Comparison of ENCODE assay signal across 8 cellular contexts in genomic region chr11:1382831-1383607, GRCh38. TPM values are rescaled to one million over a fixed set of nuclear protein-coding genes. Genes with fewer than 3 reads are reported as not detected.
DNase-seq lines count a peak whose midpoint lies in the region; ATAC-seq, FAIRE-seq and TF ChIP-seq lines count a peak whose summit lies in the region.

No MANE protein-coding gene starts in this region.

- 0 to 1% (median 0%) methylated on average over 40 to 56 of the region's 56 CpGs for whole genome bisulfite sequencing in small intestine, 3 donors

- no peak for TF ChIP-seq CTCF in HCT116 (IDR thresholded peaks at IDR 0.05 in 2 of 3, conservative IDR thresholded peaks at IDR 0.05 in 1 of 3; ENCODE audit: borderline replicate concordance in 1 of 3, insufficient read depth in 1 of 3, low read depth in 2 of 3, low read length in 2 of 3)
- no peak for TF ChIP-seq CTCF in WI38 (IDR thresholded peaks at IDR 0.05; ENCODE audit: low read depth, low read length)
- TF ChIP-seq CTCF in breast epithelium (IDR thresholded peaks at IDR 0.05): no peak

- CTCF ChIA-PET in HCT116 (lab: Charles Lee): no interaction called here

- H3K9me3 ChIP-seq in HCT116 (ENCODE audit: control insufficient read depth in 1 of 2, insufficient read depth in 1 of 2, low read depth in 1 of 2, low read length in 2 of 2) (no peaks in the 10 kb centered on the region; a peak in 1 of 4 replicates), breast epithelium (no peaks in the 10 kb centered on the region), small intestine (ENCODE audit: control insufficient read depth, low read depth) (no peaks in the 10 kb centered on the region)

- H3K27me3 ChIP-seq in HCT116 (ENCODE audit: insufficient read depth, low read length) (no peaks in the 10 kb centered on the region), breast epithelium (no peaks in the 10 kb centered on the region), small intestine (ENCODE audit: control insufficient read depth in 2 of 2, insufficient read depth in 2 of 2, low read length in 2 of 2) (no peaks in the 10 kb centered on the region)

- H3K4me1 ChIP-seq in HCT116 (ENCODE audit: control insufficient read depth in 1 of 2, insufficient read depth in 2 of 2, low read length in 2 of 2) (peaks cover 6 to 17% of the 10 kb centered on the region in 2 experiments), breast epithelium (no peaks in the 10 kb centered on the region), small intestine (ENCODE audit: control insufficient read depth in 2 of 2, insufficient read depth in 1 of 2, low read depth in 1 of 2, low read length in 1 of 2) (peaks cover 0 to 2% of the 10 kb centered on the region in 2 donors)

- DNase-seq in DMS79 treated with DMSO at 0.1 percent for 48 hours (lab: John Stamatoyannopoulos, UW): peak; percentile 52
- peak; percentile 31 for DNase-seq in HCT116 (ENCODE audit: low read depth, low spot score)
- DNase-seq in NCI-H1930 (lab: John Stamatoyannopoulos, UW): peak; percentile 60 to 70
- peak; percentile 66 to 71 for DNase-seq in breast epithelium (ENCODE audit: low spot score in 2 of 2)
- DNase-seq in inferior parietal cortex (ENCODE audit: extremely low spot score): peak; percentile 53
- peak; percentile 56 for DNase-seq in small intestine
- DNase-seq in COLO829 (ENCODE audit: low spot score): no peak

- peak; percentile 93 for ATAC-seq in HCT116

- peak overlapping the region; percentile 89 for H3K4me2 ChIP-seq in HCT116 (ENCODE audit: low read length)

- no peaks in the 10 kb centered on the region for H3K9me2 ChIP-seq in HCT116 (ENCODE audit: insufficient read depth)

- no peaks in the 10 kb centered on the region for H4K20me1 ChIP-seq in HCT116 (ENCODE audit: insufficient read depth)

- no peak for FAIRE-seq in small intestine (lab: Jason Lieb, UNC)

- H2AFZ ChIP-seq in HCT116 (ENCODE audit: low read depth, low read length, poor library complexity, severe bottlenecking): peak overlapping the region; percentile 74

- POLR2A ChIA-PET in HCT116 (lab: Charles Lee): interaction anchor here (0.7 kb wide), 1 partner anchor 120 kb away, joined by 3 read pairs; no protein-coding TSS in a partner anchor

- peak overlapping the region; percentile 47 to 60 for H3K4me3 ChIP-seq in HCT116 (replicated peaks in 1 of 2; ENCODE audit: low read depth in 1 of 2, low read length in 2 of 2)
- H3K4me3 ChIP-seq in WI38 (ENCODE audit: low read depth, low read length): peak overlapping the region; percentile 51
- H3K4me3 ChIP-seq in breast epithelium: peak overlapping the region; percentile 45 to 81 (median 59)
- H3K4me3 ChIP-seq in small intestine (ENCODE audit: low read depth in 1 of 2, low read length in 2 of 2): peak overlapping the region; percentile 32 to 51

- intact Hi-C loops in HCT116 (cut with micrococcal nuclease) (no loop called here), breast epithelium (cut with DNase I; ENCODE audit: low total_unique reads) (no loop called here)

- no TSS peak for BruUV-seq in HCT116 (replicated peaks; lab: Mats Ljungman, UMichigan)

- peak overlapping the region; percentile 61 for H3K9ac ChIP-seq in HCT116 (ENCODE audit: low read length)

- RAD21 ChIA-PET in HCT116 (lab: Charles Lee; ENCODE audit: low non-redundant PET in 1 of 2, low total read pairs in 2 of 2, uncharacterized antibody in 2 of 2, unreplicated experiment in 2 of 2): no interaction called here

- TF ChIP-seq RAD21 in HCT116 (IDR thresholded peaks at IDR 0.05; ENCODE audit: low read depth): no peak

- H3K79me2 ChIP-seq in HCT116 (ENCODE audit: insufficient read depth, low read length): no peaks in the 10 kb centered on the region

- peak overlapping the region; percentile 69 for H3K27ac ChIP-seq in HCT116 (ENCODE audit: low read depth, low read length)
- H3K27ac ChIP-seq in breast epithelium: peak overlapping the region; percentile 84 to 89
- peak overlapping the region; percentile 65 to 92 for H3K27ac ChIP-seq in small intestine (ENCODE audit: low read depth in 1 of 2, low read length in 1 of 2)

- H3K36me3 ChIP-seq in HCT116 (ENCODE audit: control insufficient read depth in 1 of 2, insufficient read depth in 2 of 2, low read length in 2 of 2) (no peaks in the 10 kb centered on the region), breast epithelium (no peaks in the 10 kb centered on the region), small intestine (ENCODE audit: control insufficient read depth in 2 of 2, insufficient read depth in 2 of 2, low read length in 2 of 2) (no peaks in the 10 kb centered on the region)

- TF ChIP-seq POLR2A in HCT116 (IDR thresholded peaks at IDR 0.05; ENCODE audit: borderline replicate concordance, extremely low read depth, insufficient read depth, insufficient read length): peak; percentile 51
- no peak for TF ChIP-seq POLR2A in breast epithelium (IDR thresholded peaks at IDR 0.05)

TF ChIP-seq in HCT116, 20 proteins besides CTCF, POLR2A, EP300 and RAD21:
- TF ChIP-seq ZFX (IDR thresholded peaks at IDR 0.05): peak; percentile 40; the same call in 1 of the 2 replicates
- no peak for TF ChIP-seq YY1 (IDR thresholded peaks at IDR 0.05; ENCODE audit: extremely low read depth, insufficient replicate concordance, low read depth, low read length)
- TF ChIP-seq ZBTB33 (IDR thresholded peaks at IDR 0.05; ENCODE audit: extremely low read depth, insufficient replicate concordance, low read length): no peak
- TF ChIP-seq SP1 (IDR thresholded peaks at IDR 0.05; ENCODE audit: low read depth): no peak; the same call in 1 of the 2 replicates
- TF ChIP-seq EZH2 (IDR thresholded peaks at IDR 0.05): no peak
- no peak for TF ChIP-seq REST (IDR thresholded peaks at IDR 0.05; ENCODE audit: low read depth)
- TF ChIP-seq SRF (IDR thresholded peaks at IDR 0.05; ENCODE audit: low read depth): no peak
- peak; percentile 42 for TF ChIP-seq POLR2AphosphoS5 (IDR thresholded peaks at IDR 0.05; ENCODE audit: low read depth, low read length)
- TF ChIP-seq EGR1 (IDR thresholded peaks at IDR 0.05; ENCODE audit: low read depth): no peak; the same call in 1 of the 2 replicates
- TF ChIP-seq ATF3 (IDR thresholded peaks at IDR 0.05): no peak

RNA-seq across cellular contexts. Expression of gene BRSK2, which starts 6.7 kb away (rescaled TPM):
- total RNA-seq in HCT116 (2021; ENCODE audit: unreplicated experiment) (14.0 TPM), breast epithelium (under 1 TPM; 0.15 to 0.80 (median 0.66) TPM)
- polyA plus RNA-seq in HCT116 (2012): 14.9 and 15.3 TPM in 2 replicates
- 1 to 10 TPM in 1 of 3 donors, under 1 TPM in 1, not detected in 1; 0.27 to 3.3 TPM for polyA plus RNA-seq in small intestine
